8 cellular contexts compared by ENCODE assay signal in the genomic region with DNA sequence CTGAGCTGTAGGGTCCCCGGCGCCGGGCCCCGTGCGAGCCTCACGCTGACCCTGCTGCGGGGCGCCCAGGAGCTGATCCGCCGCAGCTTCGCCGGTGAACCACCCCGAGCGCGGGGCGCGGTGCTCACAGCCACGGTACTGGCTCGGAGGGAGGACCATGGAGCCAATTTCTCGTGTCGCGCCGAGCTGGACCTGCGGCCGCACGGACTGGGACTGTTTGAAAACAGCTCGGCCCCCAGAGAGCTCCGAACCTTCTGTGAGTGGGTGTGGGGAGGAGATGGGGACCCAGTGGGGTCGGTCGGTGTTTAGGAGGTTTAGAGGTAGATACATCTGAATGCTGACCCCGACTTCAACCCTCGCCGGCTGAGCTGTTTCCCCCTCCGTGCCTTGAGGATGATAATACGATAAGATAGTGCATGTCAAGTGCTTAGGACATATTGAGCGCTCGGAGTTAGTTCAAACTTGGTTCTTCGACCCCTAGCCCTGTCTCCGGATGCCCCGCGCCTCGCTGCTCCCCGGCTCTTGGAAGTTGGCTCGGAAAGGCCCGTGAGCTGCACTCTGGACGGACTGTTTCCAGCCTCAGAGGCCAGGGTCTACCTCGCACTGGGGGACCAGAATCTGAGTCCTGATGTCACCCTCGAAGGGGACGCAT. TPM values are rescaled to one million over a fixed set of nuclear protein-coding genes. Genes with fewer than 3 reads are reported as not detected.
DNase-seq lines count a peak whose midpoint lies in the region; ATAC-seq, FAIRE-seq and TF ChIP-seq lines count a peak whose summit lies in the region.

No MANE protein-coding gene starts in this region.

- no peak for TF ChIP-seq EP300 in suprapubic skin (IDR thresholded peaks at IDR 0.05)

- H3K9me3 ChIP-seq in kidney (ENCODE audit: control insufficient read depth in 1 of 2, low read length in 2 of 2) (no peaks in the 10 kb centered on the region), suprapubic skin (no peaks in the 10 kb centered on the region)

- H3K36me3 ChIP-seq in kidney (ENCODE audit: control insufficient read depth in 1 of 2, insufficient read depth in 2 of 2, low read length in 2 of 2) (no peaks in the 10 kb centered on the region), suprapubic skin (no peaks in the 10 kb centered on the region)

- ATAC-seq in activated CD4-positive, alpha-beta T cell treated with anti-CD3 and anti-CD28 coated beads for 36 hours, result peak; percentile 1
- ATAC-seq in HG03520 (IDR thresholded peaks at IDR 0.05; ENCODE audit: unreplicated experiment) (no peak), HG03457 (IDR thresholded peaks at IDR 0.05; ENCODE audit: unreplicated experiment) (no peak)

- CTCF ChIA-PET in activated CD4-positive, alpha-beta T cell treated with anti-CD3 and anti-CD28 coated beads for 36 hours (lab: Charles Lee), result interaction anchor here (0.8 to 2.1 kb wide), 9 partner anchors 22 to 132 kb away, joined by 3 to 13 read pairs (median 3); a partner anchor contains a TSS

- TF ChIP-seq CTCF in kidney (IDR thresholded peaks at IDR 0.05; ENCODE audit: borderline replicate concordance, extremely low read depth, insufficient read depth), result no peak
- TF ChIP-seq CTCF in suprapubic skin (IDR thresholded peaks at IDR 0.05), result no peak

- peaks cover 3 to 41% of the 10 kb centered on the region in 2 donors for H3K4me1 ChIP-seq in kidney (ENCODE audit: control insufficient read depth in 1 of 2, insufficient read depth in 1 of 2, low read depth in 1 of 2, low read length in 2 of 2)
- H3K4me1 ChIP-seq in suprapubic skin, result peaks cover 86% of the 10 kb centered on the region

- H3K27ac Mint-ChIP-seq in activated CD4-positive, alpha-beta T cell treated with anti-CD3 and anti-CD28 coated beads for 36 hours, result no peak overlapping the region
- H3K27ac Mint-ChIP-seq in activated T-helper 1 cell treated with anti-CD3 and anti-CD28 coated beads, Interleukin-12 subunit alpha, Interleukin-12 subunit beta, Interleukin-2, Interleukin-4 antibody, amounts not matched to agents 30 ng/mL and 10 ng/mL and 1 ng/mL, durations not matched to agents 14 hours and 24 hours and 36 hours, result peak overlapping the region; percentile 74

- no peaks in the 10 kb centered on the region for H3K9me3 Mint-ChIP-seq in activated CD4-positive, alpha-beta T cell treated with anti-CD3 and anti-CD28 coated beads for 36 hours (ENCODE audit: low read depth)
- no peaks in the 10 kb centered on the region for H3K9me3 Mint-ChIP-seq in activated T-helper 1 cell treated with anti-CD3 and anti-CD28 coated beads, Interleukin-12 subunit alpha, Interleukin-12 subunit beta, Interleukin-2, Interleukin-4 antibody, amounts not matched to agents 30 ng/mL and 10 ng/mL and 1 ng/mL, durations not matched to agents 14 hours and 24 hours and 36 hours

- peaks cover under 1% of the 10 kb centered on the region for H3K36me3 Mint-ChIP-seq in activated CD4-positive, alpha-beta T cell treated with anti-CD3 and anti-CD28 coated beads for 36 hours (ENCODE audit: low read depth)
- H3K36me3 Mint-ChIP-seq in activated T-helper 1 cell treated with anti-CD3 and anti-CD28 coated beads, Interleukin-12 subunit alpha, Interleukin-12 subunit beta, Interleukin-2, Interleukin-4 antibody, amounts not matched to agents 30 ng/mL and 10 ng/mL and 1 ng/mL, durations not matched to agents 14 hours and 24 hours and 36 hours (ENCODE audit: low read depth), result peaks cover under 1% of the 10 kb centered on the region

- H3K27me3 Mint-ChIP-seq in activated CD4-positive, alpha-beta T cell treated with anti-CD3 and anti-CD28 coated beads for 36 hours, result peaks cover 73% of the 10 kb centered on the region
- peaks cover 65% of the 10 kb centered on the region for H3K27me3 Mint-ChIP-seq in activated T-helper 1 cell treated with anti-CD3 and anti-CD28 coated beads, Interleukin-12 subunit alpha, Interleukin-12 subunit beta, Interleukin-2, Interleukin-4 antibody, amounts not matched to agents 30 ng/mL and 10 ng/mL and 1 ng/mL, durations not matched to agents 14 hours and 24 hours and 36 hours (ENCODE audit: insufficient read depth)

- H3K4me3 ChIP-seq in kidney (ENCODE audit: low read length in 2 of 2), result peak overlapping the region; percentile 39 to 47
- peak overlapping the region; percentile 45 for H3K4me3 ChIP-seq in suprapubic skin

- no peak for FAIRE-seq in kidney (lab: Jason Lieb, UNC)

- peaks cover 97% of the 10 kb centered on the region for H3K27me3 ChIP-seq in suprapubic skin

- WGBS in suprapubic skin, result 2% methylated on average over 28 of the region's 49 CpGs

- H3K4me1 Mint-ChIP-seq in activated CD4-positive, alpha-beta T cell treated with anti-CD3 and anti-CD28 coated beads for 36 hours, result peaks cover 65% of the 10 kb centered on the region
- peaks cover 59% of the 10 kb centered on the region for H3K4me1 Mint-ChIP-seq in activated T-helper 1 cell treated with anti-CD3 and anti-CD28 coated beads, Interleukin-12 subunit alpha, Interleukin-12 subunit beta, Interleukin-2, Interleukin-4 antibody, amounts not matched to agents 30 ng/mL and 10 ng/mL and 1 ng/mL, durations not matched to agents 14 hours and 24 hours and 36 hours (ENCODE audit: low read depth)

- peak overlapping the region; percentile 66 for H3K4me3 Mint-ChIP-seq in activated CD4-positive, alpha-beta T cell treated with anti-CD3 and anti-CD28 coated beads for 36 hours
- H3K4me3 Mint-ChIP-seq in activated T-helper 1 cell treated with anti-CD3 and anti-CD28 coated beads, Interleukin-12 subunit alpha, Interleukin-12 subunit beta, Interleukin-2, Interleukin-4 antibody, amounts not matched to agents 30 ng/mL and 10 ng/mL and 1 ng/mL, durations not matched to agents 14 hours and 24 hours and 36 hours, result peak overlapping the region; percentile 77

- intact Hi-C loops in activated CD4-positive, alpha-beta T cell treated with anti-CD3 and anti-CD28 coated beads for 36 hours (cut with DNase I, micrococcal nuclease), result loop anchor here (1.0 to 10.0 kb wide), 4 partner anchors 42 to 226 kb away; a partner anchor contains a TSS
- intact Hi-C loops in activated T-helper 1 cell treated with anti-CD3 and anti-CD28 coated beads, Interleukin-12 subunit alpha, Interleukin-12 subunit beta, Interleukin-2, Interleukin-4 antibody, amounts not matched to agents 30 ng/mL and 10 ng/mL and 1 ng/mL, durations not matched to agents 14 hours and 24 hours and 36 hours (cut with micrococcal nuclease), result loop anchor here (2.0 kb wide), 1 partner anchor 223 kb away; no protein-coding TSS in a partner anchor
- intact Hi-C loops in kidney (cut with DNase I), result no loop called here

- TF ChIP-seq POLR2A in suprapubic skin (IDR thresholded peaks at IDR 0.05), result no peak

- H3K9ac ChIP-seq in kidney (ENCODE audit: low read length in 2 of 2), result no peak overlapping the region

- POLR2A ChIA-PET in activated CD4-positive, alpha-beta T cell treated with anti-CD3 and anti-CD28 coated beads for 36 hours (lab: Charles Lee), result interaction anchor here (0.5 to 1.2 kb wide), 3 partner anchors 31 to 89 kb away, joined by 3 to 8 read pairs (median 7); a partner anchor contains a TSS

- H3K27ac ChIP-seq in kidney (ENCODE audit: low read depth in 2 of 2, low read length in 2 of 2) (no peak overlapping the region), suprapubic skin (no peak overlapping the region)

- no peak for DNase-seq in activated CD4-positive, alpha-beta T cell treated with anti-CD3 and anti-CD28 coated beads for 36 hours
- DNase-seq in activated CD4-positive, alpha-beta T cell treated with anti-CD3 and anti-CD28 coated beads, Interleukin-2, amount 50 U/mL, for 4 hours, result no peak
- DNase-seq in activated T-helper 1 cell treated with anti-CD3 and anti-CD28 coated beads, Interleukin-12 subunit alpha, Interleukin-12 subunit beta, Interleukin-2, Interleukin-4 antibody, amounts not matched to agents 30 ng/mL and 10 ng/mL and 1 ng/mL, durations not matched to agents 14 hours and 24 hours and 36 hours (ENCODE audit: low spot score), result no peak
- peak; percentile 76 for DNase-seq in kidney
- DNase-seq in suprapubic skin (ENCODE audit: low spot score in 2 of 2), result no peak
- DNase-seq in DMS79 (lab: John Stamatoyannopoulos, UW), result no peak

RNA-seq across cellular contexts. Expression of a gene that starts 1.9 kb away (rescaled TPM):
- 1 to 10 TPM; 1.9 TPM for total RNA-seq in activated CD4-positive, alpha-beta T cell treated with anti-CD3 and anti-CD28 coated beads for 36 hours
- 1.9 TPM in 2 replicates for total RNA-seq in activated T-helper 1 cell treated with anti-CD3 and anti-CD28 coated beads, Interleukin-12 subunit alpha, Interleukin-12 subunit beta, Interleukin-2, Interleukin-4 antibody, amounts not matched to agents 30 ng/mL and 10 ng/mL and 1 ng/mL, durations not matched to agents 14 hours and 24 hours and 36 hours
- 2.9 TPM for total RNA-seq in kidney
- 0.34 TPM for polyA plus RNA-seq in kidney (ENCODE audit: insufficient read depth, low read depth, low replicate concordance)
- total RNA-seq in suprapubic skin, result under 1 TPM in 3 of 4 donors, not detected in 1; 0.21 to 0.97 (median 0.62) TPM

RNA-seq across cellular contexts. Expression of a gene that starts 4.9 kb away (rescaled TPM):
- under 1 TPM; 0.23 to 0.46 TPM for total RNA-seq in activated CD4-positive, alpha-beta T cell treated with anti-CD3 and anti-CD28 coated beads for 36 hours
- total RNA-seq in activated T-helper 1 cell treated with anti-CD3 and anti-CD28 coated beads, Interleukin-12 subunit alpha, Interleukin-12 subunit beta, Interleukin-2, Interleukin-4 antibody, amounts not matched to agents 30 ng/mL and 10 ng/mL and 1 ng/mL, durations not matched to agents 14 hours and 24 hours and 36 hours, result 0.59 and 1.0 TPM in 2 replicates
- 0.85 TPM for total RNA-seq in kidney
- polyA plus RNA-seq in kidney (ENCODE audit: insufficient read depth, low read depth, low replicate concordance), result 1.1 TPM
- total RNA-seq in suprapubic skin, result not detected

RNA-seq across cellular contexts. Expression of a gene that starts 17.9 kb away (rescaled TPM):
- total RNA-seq in activated CD4-positive, alpha-beta T cell treated with anti-CD3 and anti-CD28 coated beads for 36 hours, result 1 to 10 TPM; 3.3 to 3.5 TPM
- 3.5 and 4.2 TPM in 2 replicates for total RNA-seq in activated T-helper 1 cell treated with anti-CD3 and anti-CD28 coated beads, Interleukin-12 subunit alpha, Interleukin-12 subunit beta, Interleukin-2, Interleukin-4 antibody, amounts not matched to agents 30 ng/mL and 10 ng/mL and 1 ng/mL, durations not matched to agents 14 hours and 24 hours and 36 hours
- total RNA-seq in kidney (4.6 TPM), suprapubic skin (1 to 10 TPM; 1.4 to 7.2 (median 2.9) TPM)
- polyA plus RNA-seq in kidney (ENCODE audit: insufficient read depth, low read depth, low replicate concordance), result 5.5 TPM

RNA-seq across cellular contexts. Expression of a gene that starts 20.8 kb away (rescaled TPM):
- 10 to 100 TPM; 27.9 to 30.9 TPM for total RNA-seq in activated CD4-positive, alpha-beta T cell treated with anti-CD3 and anti-CD28 coated beads for 36 hours
- 90.8 and 92.2 TPM in 2 replicates for total RNA-seq in activated T-helper 1 cell treated with anti-CD3 and anti-CD28 coated beads, Interleukin-12 subunit alpha, Interleukin-12 subunit beta, Interleukin-2, Interleukin-4 antibody, amounts not matched to agents 30 ng/mL and 10 ng/mL and 1 ng/mL, durations not matched to agents 14 hours and 24 hours and 36 hours
- total RNA-seq in kidney (50.3 TPM), suprapubic skin (10 to 100 TPM in 2 of 4 donors, 1 to 10 TPM in 2; 9.1 to 11.1 (median 9.6) TPM)
- polyA plus RNA-seq in kidney (ENCODE audit: insufficient read depth, low read depth, low replicate concordance), result 16.3 TPM

RNA-seq across cellular contexts. Expression of a gene that starts 24.1 kb away (rescaled TPM):
- total RNA-seq in activated CD4-positive, alpha-beta T cell treated with anti-CD3 and anti-CD28 coated beads for 36 hours, result 10 to 100 TPM; 11.7 to 13.3 TPM
- total RNA-seq in activated T-helper 1 cell treated with anti-CD3 and anti-CD28 coated beads, Interleukin-12 subunit alpha, Interleukin-12 subunit beta, Interleukin-2, Interleukin-4 antibody, amounts not matched to agents 30 ng/mL and 10 ng/mL and 1 ng/mL, durations not matched to agents 14 hours and 24 hours and 36 hours, result 21.6 and 24.4 TPM in 2 replicates
- total RNA-seq in kidney (20.1 TPM), suprapubic skin (10 to 100 TPM in 3 of 4 donors, 1 to 10 TPM in 1; 7.9 to 19.0 (median 14.5) TPM)
- polyA plus RNA-seq in kidney (ENCODE audit: insufficient read depth, low read depth, low replicate concordance), result 88.4 TPM
